ENCODE assay signal across 8 cellular contexts in genomic region chr5:157100140-157100679, GRCh38. TPM values are rescaled to one million over a fixed set of nuclear protein-coding genes. Genes with fewer than 3 reads are reported as not detected.
DNase-seq lines count a peak whose midpoint lies in the region; ATAC-seq and TF ChIP-seq lines count a peak whose summit lies in the region.

No MANE protein-coding gene starts in this region.

- H3K27ac Mint-ChIP-seq in effector memory CD8-positive, alpha-beta T cell = no peak overlapping the region

- no peaks in the 10 kb centered on the region for H3K27me3 ChIP-seq in GM23248 (replicated peaks; ENCODE audit: insufficient read depth)

- TF ChIP-seq CTCF in AG09309 (IDR thresholded peaks at IDR 0.05; ENCODE audit: control insufficient read depth, insufficient read depth, low read depth, low read length, missing control alignments) = no peak
- TF ChIP-seq CTCF in fibroblast of pulmonary artery (IDR thresholded peaks at IDR 0.05; ENCODE audit: low read length, missing control alignments) = no peak

- no peaks in the 10 kb centered on the region for H3K36me3 Mint-ChIP-seq in effector memory CD8-positive, alpha-beta T cell (ENCODE audit: insufficient read depth)

- H3K9me3 ChIP-seq in GM23248 (ENCODE audit: low read depth) = no peaks in the 10 kb centered on the region

- H3K36me3 ChIP-seq in GM23248 (ENCODE audit: low read depth) = no peaks in the 10 kb centered on the region

- H3K4me1 Mint-ChIP-seq in effector memory CD8-positive, alpha-beta T cell (ENCODE audit: low read depth in 2 of 2) = no peaks in the 10 kb centered on the region

- H3K4me2 ChIP-seq in GM23248 (ENCODE audit: unreplicated experiment) = no peak overlapping the region

- DNase-seq in AG09309 (ENCODE audit: low read depth) (peak; percentile 25), GM23248 (peak; percentile 87), SKM-1 (lab: John Stamatoyannopoulos, UW; ENCODE audit: unreplicated experiment) (peak; percentile 81), fibroblast of pulmonary artery (ENCODE audit: low read depth) (peak; percentile 11), NCI-H226 (no peak), GF-D8 (lab: John Stamatoyannopoulos, UW) (no peak)
- DNase-seq in effector memory CD8-positive, alpha-beta T cell = no peak

- H3K9me3 Mint-ChIP-seq in effector memory CD8-positive, alpha-beta T cell = no peaks in the 10 kb centered on the region

- H2AFZ ChIP-seq in GM23248 = no peak overlapping the region

- H3K4me1 ChIP-seq in GM23248 (ENCODE audit: insufficient read depth) = peaks cover 12% of the 10 kb centered on the region

- no peak overlapping the region for H3K9ac ChIP-seq in GM23248

- no peaks in the 10 kb centered on the region for H4K20me1 ChIP-seq in GM23248 (ENCODE audit: insufficient read depth)

- H3K27ac ChIP-seq in GM23248 = peak overlapping the region; percentile 39

- no peaks in the 10 kb centered on the region for H3K9me2 ChIP-seq in GM23248 (ENCODE audit: insufficient read depth)

- H3K4me3 ChIP-seq in AG09309 (ENCODE audit: control insufficient read depth, low read depth, low read length) = no peak overlapping the region
- no peak overlapping the region for H3K4me3 ChIP-seq in GM23248
- no peak overlapping the region for H3K4me3 ChIP-seq in fibroblast of pulmonary artery (replicated peaks; ENCODE audit: low read depth, low read length)

- peaks cover 4% of the 10 kb centered on the region; the same call in 1 of the 2 replicates for H3F3A ChIP-seq in GM23248 (ENCODE audit: insufficient read depth)

- in situ Hi-C loops in GM23248 (cut with MboI) = no loop called here

- no peak for ATAC-seq in effector memory CD8-positive, alpha-beta T cell (replicated peaks)
- ATAC-seq in GM21360 (IDR thresholded peaks at IDR 0.05; ENCODE audit: unreplicated experiment) = no peak

- no peak overlapping the region for H3K4me3 Mint-ChIP-seq in effector memory CD8-positive, alpha-beta T cell

- WGBS in GM23248 (ENCODE audit: low coverage in 1 of 2, low lambda C conversion rate in 2 of 2, missing lambda C conversion rate in 2 of 2), 2 experiments = 48 to 50% methylated on average over 2 of the region's 2 CpGs

- H3K79me2 ChIP-seq in GM23248 (ENCODE audit: insufficient read depth) = no peaks in the 10 kb centered on the region

- no peaks in the 10 kb centered on the region for H3K27me3 Mint-ChIP-seq in effector memory CD8-positive, alpha-beta T cell

RNA-seq across cellular contexts. Expression of gene HAVCR2, which starts 8.6 kb away (rescaled TPM):
- not detected in 2 replicates for total RNA-seq in GM23248 (2014; rRNA removed; shearing (Covaris generic))
- polyA plus RNA-seq in GM23248 (2016; fragmentation: Nextera tagmentation; extraction: Ambion mirVana) = not detected in 2 replicates

RNA-seq across cellular contexts. Expression of gene HAVCR1, which starts 41.3 kb away (rescaled TPM):
- not detected in 2 replicates for total RNA-seq in GM23248 (2014; rRNA removed; shearing (Covaris generic))
- not detected in 2 replicates for polyA plus RNA-seq in GM23248 (2016; fragmentation: Nextera tagmentation; extraction: Ambion mirVana)

RNA-seq across cellular contexts. Expression of gene MED7, which starts 42.5 kb away (rescaled TPM):
- 8.0 and 15.8 TPM in 2 replicates for total RNA-seq in GM23248 (2014; rRNA removed; shearing (Covaris generic))
- 21.2 and 22.2 TPM in 2 replicates for polyA plus RNA-seq in GM23248 (2016; fragmentation: Nextera tagmentation; extraction: Ambion mirVana)

Comparison
In these comparisons a context has a peak if more than half of its experiments do, and no peak if none do; other contexts are left out.
1. DNase-seq: peak in AG09309 (single experiment), GM23248 (single experiment), SKM-1 (single experiment) and fibroblast of pulmonary artery (single experiment); none in effector memory CD8-positive, alpha-beta T cell (0 of 3), NCI-H226 (single experiment) and GF-D8 (single experiment).